Comparison of ENCODE assay signal across 8 cellular contexts in the genomic region with DNA sequence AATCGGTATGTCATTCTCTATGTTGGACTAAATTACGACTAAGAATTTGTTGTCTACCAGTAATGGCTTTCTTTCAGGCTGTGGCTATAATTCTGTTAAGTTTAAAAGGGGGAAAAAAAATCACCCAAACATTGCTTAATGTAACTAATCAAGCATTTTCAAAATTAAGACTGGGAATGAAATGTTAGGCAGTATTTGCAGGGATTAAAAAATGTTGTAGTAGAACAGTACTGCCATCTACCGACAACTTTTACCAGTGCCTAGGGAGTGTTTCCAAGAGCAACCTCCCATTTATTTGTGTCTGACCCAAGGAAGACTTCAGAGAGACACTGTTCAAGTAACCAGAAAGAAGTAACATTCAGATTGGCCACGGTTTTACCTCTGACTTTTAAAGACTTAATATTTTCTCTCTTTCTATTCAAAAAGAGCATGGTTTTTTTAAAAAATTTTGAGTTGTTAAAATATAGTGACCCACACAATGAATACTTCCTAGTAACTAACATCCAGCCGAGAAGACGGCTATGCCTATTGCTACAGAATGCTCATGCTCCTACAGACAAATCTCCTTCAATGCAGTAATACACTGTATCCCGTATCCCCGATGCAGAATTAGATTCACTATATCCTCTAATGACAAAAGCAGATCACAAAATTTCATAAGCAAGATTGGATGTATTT.
DNase-seq lines count a peak whose midpoint lies in the region; ATAC-seq and TF ChIP-seq lines count a peak whose summit lies in the region.

No MANE protein-coding gene starts in this region.

- no peaks in the 10 kb centered on the region for H3K27me3 ChIP-seq in heart right ventricle

- TF ChIP-seq CTCF in activated B cell treated with CpG ODN at 0.5 μM for 24 hours (IDR thresholded peaks at IDR 0.05) = peak; percentile 25
- peak; percentile 66 to 93 (median 81) for TF ChIP-seq CTCF in heart right ventricle (IDR thresholded peaks at IDR 0.05)

- POLR2A ChIA-PET in activated B cell treated with CpG ODN at 0.5 μM for 24 hours (lab: Charles Lee) = no interaction called here
- POLR2A ChIA-PET in T-cell (lab: Charles Lee) = no interaction called here

- CTCF ChIA-PET in activated B cell treated with CpG ODN at 0.5 μM for 24 hours (lab: Charles Lee) (no interaction called here), T-cell (lab: Charles Lee) (no interaction called here)

- H3K27ac Mint-ChIP-seq in activated B cell treated with CpG ODN at 0.5 μM for 24 hours (no peak overlapping the region), T-cell (no peak overlapping the region)

- WGBS in heart right ventricle, 2 donors = 62 to 63% methylated on average over 8 of the region's 8 CpGs

- no peaks in the 10 kb centered on the region for H3K9me3 ChIP-seq in heart right ventricle

- no peak overlapping the region for H3K4me3 Mint-ChIP-seq in activated B cell treated with CpG ODN at 0.5 μM for 24 hours
- no peak overlapping the region for H3K4me3 Mint-ChIP-seq in T-cell

- intact Hi-C loops in activated B cell treated with CpG ODN at 0.5 μM for 24 hours (cut with micrococcal nuclease) = loop anchor here (1.0 to 10.0 kb wide), 7 partner anchors 736 to 1303 kb away; no protein-coding TSS in a partner anchor
- intact Hi-C loops in heart right ventricle (cut with DNase I) = loop anchor here in 7 of 10 donors (1.0 to 10.0 kb wide), 9 partner anchors 333 to 1051 kb away; a partner anchor contains a TSS

- H3K9me3 Mint-ChIP-seq in activated B cell treated with CpG ODN at 0.5 μM for 24 hours (no peaks in the 10 kb centered on the region), T-cell (no peaks in the 10 kb centered on the region)

- no peak overlapping the region for H3K4me3 ChIP-seq in heart right ventricle

- no peak overlapping the region for H3K27ac ChIP-seq in heart right ventricle

- DNase-seq in EL (peak; percentile 77), HCEC 1CT (peak; percentile 61), NCI-H2107 (lab: John Stamatoyannopoulos, UW) (peak; percentile 15), activated B cell treated with CpG ODN at 0.5 μM for 24 hours (no peak), heart right ventricle (peak in 1 of 2 donors; percentile 57), retina (peak; percentile 69), T-cell (no peak), mesenteric fat pad (ENCODE audit: low spot score) (no peak)

- H3K36me3 Mint-ChIP-seq in activated B cell treated with CpG ODN at 0.5 μM for 24 hours (ENCODE audit: low read depth) (no peaks in the 10 kb centered on the region), T-cell (no peaks in the 10 kb centered on the region)

- H3K4me1 Mint-ChIP-seq in activated B cell treated with CpG ODN at 0.5 μM for 24 hours (peaks cover 3% of the 10 kb centered on the region), T-cell (peaks cover 8 to 21% (median 9%) of the 10 kb centered on the region in 3 donors)

- H3K36me3 ChIP-seq in heart right ventricle = no peaks in the 10 kb centered on the region

- H3K27me3 Mint-ChIP-seq in activated B cell treated with CpG ODN at 0.5 μM for 24 hours (no peaks in the 10 kb centered on the region), T-cell (no peaks in the 10 kb centered on the region)

- ATAC-seq in activated B cell treated with CpG ODN at 0.5 μM for 24 hours (ENCODE audit: low read depth) (no peak), heart right ventricle (peak in 7 of 8 donors; percentile 79 to 88 (median 85)), T-cell (replicated peaks in 1 of 4) (no peak)

- peaks cover 0 to 57% (median 27%) of the 10 kb centered on the region in 9 donors for H3K4me1 ChIP-seq in heart right ventricle

Comparison
In these comparisons a context has a peak if more than half of its experiments do, and no peak if none do; other contexts are left out.
1. DNase-seq: peak in EL (single experiment), HCEC 1CT (single experiment), NCI-H2107 (single experiment) and retina (single experiment); none in activated B cell treated with CpG ODN at 0.5 μM for 24 hours (single experiment), T-cell (0 of 34) and mesenteric fat pad (single experiment).
2. ATAC-seq: peak in heart right ventricle (7 of 8); none in activated B cell treated with CpG ODN at 0.5 μM for 24 hours (single experiment) and T-cell (0 of 4).